Comparison of ENCODE assay signal across 20 cellular contexts in genomic region chr14:35296505-35296904, GRCh38. TPM values are rescaled to one million over a fixed set of nuclear protein-coding genes. Genes with fewer than 3 reads are reported as not detected.
DNase-seq lines count a peak whose midpoint lies in the region; ATAC-seq and TF ChIP-seq lines count a peak whose summit lies in the region.
"Had no signal": no experiment of that assay in that cellular context is flagged by ENCODE, and none has a peak within 500 bp of the region (broad histone marks: within the 10 kb centered on the region; RNA-seq: fewer than 3 reads in every experiment).

No MANE protein-coding gene starts in this region.

- peak overlapping the region in 1 of 2 experiments; percentile 72; a peak in 2 of 4 replicates for H3K4me3 ChIP-seq in DND-41 (ENCODE audit: low read depth in 1 of 2, low read length in 2 of 2)
- H3K4me3 ChIP-seq in mesendoderm (ENCODE audit: low read length) = no peak overlapping the region
- H3K4me3 ChIP-seq in WERI-Rb-1 (ENCODE audit: low read depth, low read length) = no peak overlapping the region
- H3K4me3 ChIP-seq in upper lobe of right lung = no peak overlapping the region
- H3K4me3 ChIP-seq: esophagus squamous epithelium, heart right ventricle, neural progenitor cell had no signal

- intact Hi-C loops in upper lobe of right lung (cut with DNase I) = loop anchor here (10.0 kb wide), 1 partner anchor 108 kb away; the partner anchor contains the start of gene NFKBIA

- H3K9me3 Mint-ChIP-seq in activated T-cell treated with anti-CD3 and anti-CD28 coated beads, Interleukin-2, amount 50 U/mL, for 24 hours = no peaks in the 10 kb centered on the region
- no peaks in the 10 kb centered on the region for H3K9me3 Mint-ChIP-seq in activated T-helper 17 cell treated with anti-CD3 and anti-CD28 coated beads, Interleukin-2, amount 50 U/mL, for 72 hours
- H3K9me3 Mint-ChIP-seq: neural progenitor cell had no signal

- H3K9ac ChIP-seq in DND-41 (ENCODE audit: low read depth, low read length) (peak overlapping the region; percentile 89), mesendoderm (ENCODE audit: low read length) (peak overlapping the region; percentile 19)
- H3K9ac ChIP-seq: neural progenitor cell had no signal

- H3K18ac ChIP-seq in mesendoderm (ENCODE audit: low read length) = no peak overlapping the region

- peaks cover 77% of the 10 kb centered on the region for H3K36me3 Mint-ChIP-seq in activated T-cell treated with anti-CD3 and anti-CD28 coated beads, Interleukin-2, amount 50 U/mL, for 24 hours (ENCODE audit: low read depth)
- H3K36me3 Mint-ChIP-seq in activated T-helper 17 cell treated with anti-CD3 and anti-CD28 coated beads, Interleukin-2, amount 50 U/mL, for 72 hours (ENCODE audit: low read depth) = peaks cover 89% of the 10 kb centered on the region
- H3K36me3 Mint-ChIP-seq: neural progenitor cell had no signal

- no peak overlapping the region for H4K5ac ChIP-seq in mesendoderm (ENCODE audit: low read length)

- no peak for ATAC-seq in DND-41 (ENCODE audit: insufficient read depth, low read depth)
- no peak for ATAC-seq in activated T-helper 17 cell treated with anti-CD3 and anti-CD28 coated beads, Interleukin-2, amount 50 U/mL, for 72 hours (replicated peaks)
- no peak for ATAC-seq in upper lobe of right lung
- ATAC-seq in GM21825 (IDR thresholded peaks at IDR 0.05; ENCODE audit: unreplicated experiment) = no peak
- ATAC-seq: heart right ventricle, SK-N-SH treated with all-trans-retinoic acid at 6 μM for 48 hours had no signal

- no peak overlapping the region for H2BK5ac ChIP-seq in mesendoderm (ENCODE audit: low read length)

- DNase-seq in activated T-cell treated with anti-CD3 and anti-CD28 coated beads, Interleukin-2, amount 50 U/mL, for 24 hours = no peak
- DNase-seq in activated T-cell treated with anti-CD3 and anti-CD28 coated beads for 4 hours (no peak), DND-41 (no peak), mesendoderm (peak; percentile 57), WERI-Rb-1 (no peak), upper lobe of right lung (no peak)
- DNase-seq: activated naive CD4-positive, alpha-beta T cell; esophagus squamous epithelium; H7; heart right ventricle; islet precursor cell; Kasumi-1; mammary epithelial cell; NCI-H187; NCI-H510A; retina had no signal

- peaks cover 93% of the 10 kb centered on the region for H3K79me2 ChIP-seq in DND-41 (ENCODE audit: insufficient read depth, low read length)
- peaks cover 73% of the 10 kb centered on the region for H3K79me2 ChIP-seq in mesendoderm (ENCODE audit: control insufficient read depth, insufficient read depth, low read length)

- no peak overlapping the region for H2BK120ac ChIP-seq in mesendoderm (ENCODE audit: low read depth, low read length)

- no peak overlapping the region for H2AK5ac ChIP-seq in mesendoderm (ENCODE audit: low read length)

- no peak overlapping the region for H3K4ac ChIP-seq in mesendoderm (ENCODE audit: low read depth, low read length)

- peak overlapping the region; percentile 83 for H3K4me2 ChIP-seq in DND-41 (ENCODE audit: insufficient read depth, low read length)
- H3K4me2 ChIP-seq in mesendoderm (ENCODE audit: low read length) = no peak overlapping the region
- H3K4me2 ChIP-seq: neural progenitor cell had no signal

- H3K27me3 ChIP-seq in DND-41 (ENCODE audit: insufficient read depth, low read length, poor library complexity) (no peaks in the 10 kb centered on the region), mesendoderm (ENCODE audit: insufficient read depth, low read length, poor library complexity) (no peaks in the 10 kb centered on the region), WERI-Rb-1 (ENCODE audit: insufficient read depth, low read depth, severe bottlenecking) (no peaks in the 10 kb centered on the region), upper lobe of right lung (no peaks in the 10 kb centered on the region)
- H3K27me3 ChIP-seq: esophagus squamous epithelium, heart right ventricle, neural progenitor cell had no signal

- H3K27ac Mint-ChIP-seq in activated T-cell treated with anti-CD3 and anti-CD28 coated beads, Interleukin-2, amount 50 U/mL, for 24 hours = peak overlapping the region; percentile 79
- peak overlapping the region; percentile 72 for H3K27ac Mint-ChIP-seq in activated T-helper 17 cell treated with anti-CD3 and anti-CD28 coated beads, Interleukin-2, amount 50 U/mL, for 72 hours
- H3K27ac Mint-ChIP-seq: neural progenitor cell had no signal

- peak overlapping the region; percentile 51 for H3K4me3 Mint-ChIP-seq in activated T-cell treated with anti-CD3 and anti-CD28 coated beads, Interleukin-2, amount 50 U/mL, for 24 hours
- H3K4me3 Mint-ChIP-seq in activated T-helper 17 cell treated with anti-CD3 and anti-CD28 coated beads, Interleukin-2, amount 50 U/mL, for 72 hours = peak overlapping the region; percentile 95

- peaks cover 46% of the 10 kb centered on the region for H3K36me3 ChIP-seq in DND-41 (ENCODE audit: insufficient read depth, low read length)
- H3K36me3 ChIP-seq in mesendoderm (ENCODE audit: control insufficient read depth, insufficient read depth, low read length) = peaks cover 2% of the 10 kb centered on the region
- H3K36me3 ChIP-seq in WERI-Rb-1 = peaks cover 15% of the 10 kb centered on the region
- no peaks in the 10 kb centered on the region for H3K36me3 ChIP-seq in upper lobe of right lung
- H3K36me3 ChIP-seq: neural progenitor cell had no signal

- peak overlapping the region; percentile 97 for H3K27ac ChIP-seq in DND-41 (ENCODE audit: low read length)
- no peak overlapping the region for H3K27ac ChIP-seq in mesendoderm (ENCODE audit: low read depth, low read length)
- no peak overlapping the region for H3K27ac ChIP-seq in WERI-Rb-1
- H3K27ac ChIP-seq in upper lobe of right lung = no peak overlapping the region
- H3K27ac ChIP-seq: esophagus squamous epithelium, neural progenitor cell had no signal

- no peaks in the 10 kb centered on the region for H3K27me3 Mint-ChIP-seq in activated T-cell treated with anti-CD3 and anti-CD28 coated beads, Interleukin-2, amount 50 U/mL, for 24 hours
- no peaks in the 10 kb centered on the region for H3K27me3 Mint-ChIP-seq in activated T-helper 17 cell treated with anti-CD3 and anti-CD28 coated beads, Interleukin-2, amount 50 U/mL, for 72 hours

- H3K4me1 ChIP-seq in DND-41 (ENCODE audit: insufficient read depth, low read length) = peaks cover 74% of the 10 kb centered on the region
- peaks cover 5% of the 10 kb centered on the region for H3K4me1 ChIP-seq in mesendoderm (ENCODE audit: control insufficient read depth, low read depth, low read length)
- H3K4me1 ChIP-seq in upper lobe of right lung = peaks cover 65% of the 10 kb centered on the region

- H3K9me3 ChIP-seq in DND-41 (ENCODE audit: insufficient read depth, low read length, severe bottlenecking) (no peaks in the 10 kb centered on the region), WERI-Rb-1 (ENCODE audit: severe bottlenecking) (no peaks in the 10 kb centered on the region), upper lobe of right lung (no peaks in the 10 kb centered on the region)
- H3K9me3 ChIP-seq: esophagus squamous epithelium, heart right ventricle had no signal

- TF ChIP-seq CTCF in DND-41 (IDR thresholded peaks at IDR 0.05; ENCODE audit: borderline replicate concordance, extremely low read depth, low read length, poor library complexity, severe bottlenecking) (no peak), WERI-Rb-1 (IDR thresholded peaks at IDR 0.05; ENCODE audit: low read depth, low read length) (no peak), upper lobe of right lung (IDR thresholded peaks at IDR 0.05) (no peak)

- peak overlapping the region; percentile 19 for H3K56ac ChIP-seq in mesendoderm (ENCODE audit: low read length)

- no peak overlapping the region for H3K23ac ChIP-seq in mesendoderm (ENCODE audit: low read length)

- H3K79me1 ChIP-seq in mesendoderm (ENCODE audit: low read length) = peaks cover 10% of the 10 kb centered on the region

- H2AFZ ChIP-seq in DND-41 (ENCODE audit: low read depth, low read length) = no peak overlapping the region
- H2AFZ ChIP-seq: neural progenitor cell had no signal

- no CpG with 5 or more reads among the region's 3 CpGs for WGBS in mesendoderm (ENCODE audit: extremely low coverage, insufficient coverage, low lambda C conversion rate)

- H4K20me1 ChIP-seq in DND-41 (ENCODE audit: insufficient read depth, low read length) = peaks cover 59% of the 10 kb centered on the region; the same call in 1 of the 2 replicates

- H3K4me1 Mint-ChIP-seq in activated T-cell treated with anti-CD3 and anti-CD28 coated beads, Interleukin-2, amount 50 U/mL, for 24 hours (ENCODE audit: low read depth) = peaks cover 69% of the 10 kb centered on the region
- peaks cover 31% of the 10 kb centered on the region for H3K4me1 Mint-ChIP-seq in activated T-helper 17 cell treated with anti-CD3 and anti-CD28 coated beads, Interleukin-2, amount 50 U/mL, for 72 hours

- H4K8ac ChIP-seq in mesendoderm (ENCODE audit: low read depth, low read length) = no peak overlapping the region

- no peak overlapping the region for H2BK15ac ChIP-seq in mesendoderm (replicated peaks; ENCODE audit: low read depth)

RNA-seq across cellular contexts. Expression of gene PSMA6, which starts 4.3 kb away (rescaled TPM):
- total RNA-seq in activated T-helper 17 cell treated with anti-CD3 and anti-CD28 coated beads, Interleukin-2, amount 50 U/mL, for 72 hours = 100 to 1,000 TPM; 295 to 386 TPM
- polyA plus RNA-seq in mesendoderm (2013, experiment 1 of 2) = 410 TPM
- polyA plus RNA-seq in mesendoderm (2013, experiment 2 of 2) = 407 TPM
- 157 TPM for total RNA-seq in upper lobe of right lung
